Comparison of ENCODE assay signal across 10 cellular contexts in genomic region chr3:188780188-188781147, GRCh38.
DNase-seq lines count a peak whose midpoint lies in the region; ATAC-seq and TF ChIP-seq lines count a peak whose summit lies in the region.
"Had no signal": no experiment of that assay in that cellular context is flagged by ENCODE, and none has a peak within 500 bp of the region (broad histone marks: within the 10 kb centered on the region; RNA-seq: fewer than 3 reads in every experiment).

No MANE protein-coding gene starts in this region.

- no peak overlapping the region for H3K4me3 ChIP-seq in tibial nerve

- H3K36me3 ChIP-seq in tibial nerve = no peaks in the 10 kb centered on the region

- H3K27me3 ChIP-seq in tibial nerve = no peaks in the 10 kb centered on the region

- no peaks in the 10 kb centered on the region for H3K9me3 ChIP-seq in tibial nerve

- H3K4me1 ChIP-seq in tibial nerve = peaks cover 0 to 57% (median 32%) of the 10 kb centered on the region in 4 donors

- peak in 1 of 5 experiments; percentile 22 for TF ChIP-seq CTCF in tibial nerve (IDR thresholded peaks at IDR 0.05)
- no peak for TF ChIP-seq CTCF in GM13977 (IDR thresholded peaks at IDR 0.05; ENCODE audit: extremely low read depth, insufficient read depth, missing control alignments)

- TF ChIP-seq POLR2A in tibial nerve (IDR thresholded peaks at IDR 0.05) = no peak

- DNase-seq in NOMO-1 treated with DMSO at 0.1 percent for 48 hours (lab: John Stamatoyannopoulos, UW; ENCODE audit: unreplicated experiment) = peak; percentile 95
- peak; percentile 20 for DNase-seq in midbrain (lab: John Stamatoyannopoulos, UW)
- peak in 1 of 2 donors; percentile 80 for DNase-seq in tibial nerve (ENCODE audit: low spot score in 2 of 2)
- no peak for DNase-seq in NCI-H128 (lab: John Stamatoyannopoulos, UW; ENCODE audit: unreplicated experiment)
- no peak for DNase-seq in GM13977 (ENCODE audit: low spot score)
- no peak for DNase-seq in activated gamma-delta T cell treated with Interleukin-2 at 50 U/mL for 16 hours
- DNase-seq: effector memory CD8-positive, alpha-beta T cell; NCI-H1436 had no signal

- 64 to 70% methylated on average over 5 of the region's 5 CpGs for WGBS in tibial nerve, 2 donors

- H3K27ac ChIP-seq in tibial nerve = peak overlapping the region; percentile 26 to 88 (median 74)

- ATAC-seq in esophagus mucosa (peak; percentile 89), HG03025 (IDR thresholded peaks at IDR 0.05; ENCODE audit: low FRiP score, unreplicated experiment) (no peak)
- ATAC-seq: effector memory CD8-positive, alpha-beta T cell had no signal

- in situ Hi-C loops in GM13977 (cut with MboI; ENCODE audit: low pct_unique_long_range_greater_than_20kb, low sequenced_read_pairs, unreplicated experiment) = no loop called here

- TF ChIP-seq EP300 in tibial nerve (IDR thresholded peaks at IDR 0.05) = peak; percentile 84 to 99

Comparison
In these comparisons a context has a peak if more than half of its experiments do, and no peak if none do; other contexts are left out.
1. DNase-seq: peak in NOMO-1 treated with DMSO at 0.1 percent for 48 hours (single experiment) and midbrain (single experiment); none in NCI-H128 (single experiment), GM13977 (single experiment) and activated gamma-delta T cell treated with Interleukin-2 at 50 U/mL for 16 hours (single experiment).